In the genomic region with DNA sequence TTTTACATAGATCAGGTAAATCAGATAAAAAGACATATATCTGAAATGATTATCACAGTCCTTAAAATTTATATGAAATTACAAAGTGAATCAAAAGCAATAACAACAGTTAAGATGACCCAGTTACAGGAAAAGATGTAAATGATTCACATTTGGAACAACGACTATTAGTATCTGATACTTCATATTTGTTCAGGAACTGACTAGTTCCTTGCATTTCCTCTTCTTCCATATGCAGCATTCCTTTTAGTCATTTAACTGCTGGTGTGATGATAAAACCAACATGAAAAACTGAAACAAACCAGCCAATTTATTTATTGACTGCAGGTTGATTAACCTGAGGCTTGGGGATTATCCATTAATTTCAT, we compare ENCODE assay signal across 18 cellular contexts.
DNase-seq lines count a peak whose midpoint lies in the region; ATAC-seq, FAIRE-seq and TF ChIP-seq lines count a peak whose summit lies in the region.
"Had no signal": no experiment of that assay in that cellular context is flagged by ENCODE, and none has a peak within 500 bp of the region (broad histone marks: within the 10 kb centered on the region; RNA-seq: fewer than 3 reads in every experiment).

No MANE protein-coding gene starts in this region.

- H3K27me3 ChIP-seq in ACC112 (ENCODE audit: insufficient read depth, low read length) (no peaks in the 10 kb centered on the region), stomach (no peaks in the 10 kb centered on the region)
- H3K27me3 ChIP-seq: BE2C had no signal

- TF ChIP-seq CTCF in stomach (IDR thresholded peaks at IDR 0.05): no peak

- no peak for TF ChIP-seq EP300 in stomach (IDR thresholded peaks at IDR 0.05)

- peaks cover 8% of the 10 kb centered on the region for H3K9me3 Mint-ChIP-seq in activated T-helper 2 cell treated with anti-CD3 and anti-CD28 coated beads, Interferon-gamma antibody, Interleukin-2, Interleukin-4, amounts not matched to agents 10 μg/mL and 5 μg/mL and 100 μg/mL, durations not matched to agents 14 hours and 24 hours and 36 hours
- H3K9me3 Mint-ChIP-seq: activated T-cell treated with anti-CD3 and anti-CD28 coated beads, Interleukin-2, amount 50 U/mL, for 4 hours; memory B cell had no signal

- H3K4me3 Mint-ChIP-seq in activated T-helper 2 cell treated with anti-CD3 and anti-CD28 coated beads, Interferon-gamma antibody, Interleukin-2, Interleukin-4, amounts not matched to agents 10 μg/mL and 5 μg/mL and 100 μg/mL, durations not matched to agents 14 hours and 24 hours and 36 hours (ENCODE audit: low read depth): no peak overlapping the region
- H3K4me3 Mint-ChIP-seq: activated CD4-positive, alpha-beta T cell treated with anti-CD3 and anti-CD28 coated beads, Interleukin-2, amount 10 ng/mL, durations not matched to agents 7 days and 5 days; memory B cell; natural killer cell treated with Interleukin-12 subunit alpha and Interleukin-12 subunit beta and Interleukin-15 and Interleukin-18, amount 100 ng/mL, for 72 hours had no signal

- intact Hi-C loops in activated T-helper 2 cell treated with anti-CD3 and anti-CD28 coated beads, Interferon-gamma antibody, Interleukin-2, Interleukin-4, amounts not matched to agents 10 μg/mL and 5 μg/mL and 100 μg/mL, durations not matched to agents 14 hours and 24 hours and 36 hours (cut with micrococcal nuclease): loop anchor here (5.0 to 10.0 kb wide), 5 partner anchors 81 to 744 kb away; a partner anchor contains a TSS
- intact Hi-C loops in stomach (cut with DNase I; ENCODE audit: low total_unique reads): no loop called here

- H3K4me1 ChIP-seq in ACC112 (ENCODE audit: control insufficient read depth, insufficient read depth, low read length, unreplicated experiment) (peaks cover 68% of the 10 kb centered on the region), stomach (peaks cover 5 to 42% (median 14%) of the 10 kb centered on the region in 4 donors)
- H3K4me1 ChIP-seq: BE2C had no signal

- H3K27me3 Mint-ChIP-seq in activated T-helper 2 cell treated with anti-CD3 and anti-CD28 coated beads, Interferon-gamma antibody, Interleukin-2, Interleukin-4, amounts not matched to agents 10 μg/mL and 5 μg/mL and 100 μg/mL, durations not matched to agents 14 hours and 24 hours and 36 hours (ENCODE audit: low read depth): no peaks in the 10 kb centered on the region
- H3K27me3 Mint-ChIP-seq: activated CD4-positive, alpha-beta T cell treated with anti-CD3 and anti-CD28 coated beads, Interleukin-2, amount 10 ng/mL, durations not matched to agents 7 days and 5 days; natural killer cell treated with Interleukin-12 subunit alpha and Interleukin-12 subunit beta and Interleukin-15 and Interleukin-18, amount 100 ng/mL, for 72 hours had no signal

- ATAC-seq in HG02885 (IDR thresholded peaks at IDR 0.05; ENCODE audit: poor library complexity, unreplicated experiment): no peak
- no peak for ATAC-seq in GM21529 (IDR thresholded peaks at IDR 0.05; ENCODE audit: unreplicated experiment)

- no peaks in the 10 kb centered on the region for H3K9me3 ChIP-seq in stomach
- H3K9me3 ChIP-seq: BE2C had no signal

- H3K36me3 Mint-ChIP-seq in activated T-helper 2 cell treated with anti-CD3 and anti-CD28 coated beads, Interferon-gamma antibody, Interleukin-2, Interleukin-4, amounts not matched to agents 10 μg/mL and 5 μg/mL and 100 μg/mL, durations not matched to agents 14 hours and 24 hours and 36 hours (ENCODE audit: low read depth): peaks cover 14% of the 10 kb centered on the region
- H3K36me3 Mint-ChIP-seq: memory B cell had no signal

- WGBS in stomach, 5 donors: 13 to 38% (median 16%) methylated on average over 1 of the region's 1 CpG

- DNase-seq in ELR (ENCODE audit: low read depth) (peak; percentile 66), stomach (no peak), NCI-H82 (lab: John Stamatoyannopoulos, UW) (no peak)
- DNase-seq in activated T-helper 2 cell treated with anti-CD3 and anti-CD28 coated beads, Interferon-gamma antibody, Interleukin-2, Interleukin-4, amounts not matched to agents 10 μg/mL and 5 μg/mL and 100 μg/mL, durations not matched to agents 14 hours and 24 hours and 36 hours (ENCODE audit: low spot score): no peak
- DNase-seq: activated CD4-positive, alpha-beta T cell treated with anti-CD3 and anti-CD28 coated beads, Interleukin-2, amount 10 ng/mL, durations not matched to agents 7 days and 5 days; BE2C; GDM1; hippocampal formation; NCI-H1417 treated with DMSO at 0.1 percent for 48 hours; posterior cingulate gyrus had no signal

- H3K4me1 Mint-ChIP-seq in activated T-helper 2 cell treated with anti-CD3 and anti-CD28 coated beads, Interferon-gamma antibody, Interleukin-2, Interleukin-4, amounts not matched to agents 10 μg/mL and 5 μg/mL and 100 μg/mL, durations not matched to agents 14 hours and 24 hours and 36 hours (ENCODE audit: low read depth): peaks cover 62% of the 10 kb centered on the region

- H3K36me3 ChIP-seq in ACC112 (ENCODE audit: insufficient read depth, low read length) (no peaks in the 10 kb centered on the region), stomach (no peaks in the 10 kb centered on the region)
- H3K36me3 ChIP-seq: BE2C had no signal

- peak overlapping the region; percentile 95 for H3K27ac ChIP-seq in ACC112 (ENCODE audit: low read depth, low read length)
- no peak overlapping the region for H3K27ac ChIP-seq in stomach

- no peak for TF ChIP-seq POLR2A in stomach (IDR thresholded peaks at IDR 0.05)

- FAIRE-seq in islet of Langerhans (lab: Jason Lieb, UNC): peak; percentile 79

- H3K79me2 ChIP-seq in ACC112 (ENCODE audit: control insufficient read depth, insufficient read depth, low read length, unreplicated experiment): peaks cover 58% of the 10 kb centered on the region

- peak overlapping the region; percentile 85 for H3K27ac Mint-ChIP-seq in activated T-helper 2 cell treated with anti-CD3 and anti-CD28 coated beads, Interferon-gamma antibody, Interleukin-2, Interleukin-4, amounts not matched to agents 10 μg/mL and 5 μg/mL and 100 μg/mL, durations not matched to agents 14 hours and 24 hours and 36 hours
- H3K27ac Mint-ChIP-seq: activated CD4-positive, alpha-beta T cell treated with anti-CD3 and anti-CD28 coated beads, Interleukin-2, amount 10 ng/mL, durations not matched to agents 7 days and 5 days; memory B cell had no signal

- H3K4me3 ChIP-seq in ACC112 (ENCODE audit: low read depth, low read length) (peak overlapping the region; percentile 42), stomach (no peak overlapping the region)
- H3K4me3 ChIP-seq: skin epidermis had no signal

- H2AFZ ChIP-seq in ACC112 (ENCODE audit: low read length, unreplicated experiment): no peak overlapping the region
